ENCODE assay signal across 1 cellular context in genomic region chr18:46161721-46162421, GRCh38.
TF ChIP-seq lines count a peak whose summit lies in the region.

No MANE protein-coding gene starts in this region.

TF ChIP-seq in K562, 482 proteins besides CTCF, POLR2A, EP300 and RAD21 (continued from another document and continues in another):
- TF ChIP-seq, protein P1, sequence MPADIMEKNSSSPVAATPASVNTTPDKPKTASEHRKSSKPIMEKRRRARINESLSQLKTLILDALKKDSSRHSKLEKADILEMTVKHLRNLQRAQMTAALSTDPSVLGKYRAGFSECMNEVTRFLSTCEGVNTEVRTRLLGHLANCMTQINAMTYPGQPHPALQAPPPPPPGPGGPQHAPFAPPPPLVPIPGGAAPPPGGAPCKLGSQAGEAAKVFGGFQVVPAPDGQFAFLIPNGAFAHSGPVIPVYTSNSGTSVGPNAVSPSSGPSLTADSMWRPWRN (IDR thresholded peaks at IDR 0.05; ENCODE audit: low read depth), result no peak
- TF ChIP-seq HIVEP1 (CRISPR knock-in tag; IDR thresholded peaks at IDR 0.05) (peak; percentile 97), POLR2AphosphoS5 (IDR thresholded peaks at IDR 0.05; ENCODE audit: control insufficient read depth, insufficient read depth, low read depth, low read length) (no peak), GMEB1 (CRISPR knock-in tag; IDR thresholded peaks at IDR 0.05) (peak; percentile 70), HDAC3 (IDR thresholded peaks at IDR 0.05; ENCODE audit: borderline replicate concordance, partially characterized antibody) (no peak), ETS2 (tag; IDR thresholded peaks at IDR 0.05; ENCODE audit: borderline replicate concordance, poor library complexity, severe bottlenecking) (peak; percentile 77), POLR3A (IDR thresholded peaks at IDR 0.05; ENCODE audit: borderline replicate concordance, extremely low read depth, insufficient read depth, insufficient read length) (no peak), ATF1 (CRISPR knock-in tag; IDR thresholded peaks at IDR 0.05) (no peak), ATF1 (tag; IDR thresholded peaks at IDR 0.05) (no peak), RBFOX2 (IDR thresholded peaks at IDR 0.05; ENCODE audit: low read depth, low read length) (no peak), CCNT2 (IDR thresholded peaks at IDR 0.05; ENCODE audit: borderline replicate concordance, extremely low read depth, insufficient read length, low read depth, low read length) (no peak), NCOA4 (IDR thresholded peaks at IDR 0.05; ENCODE audit: partially characterized antibody) (no peak), KDM5B (IDR thresholded peaks at IDR 0.05; ENCODE audit: insufficient replicate concordance, low read depth, low read length) (no peak), MLLT1 (IDR thresholded peaks at IDR 0.05) (no peak), POLR2B (IDR thresholded peaks at IDR 0.05; ENCODE audit: low read depth, partially characterized antibody) (no peak), BMI1 (IDR thresholded peaks at IDR 0.05; ENCODE audit: low read length) (no peak), PKNOX1 (IDR thresholded peaks at IDR 0.05) (no peak), STAT5A (IDR thresholded peaks at IDR 0.05; ENCODE audit: borderline replicate concordance, low read length) (no peak), KLF10 (CRISPR knock-in tag; IDR thresholded peaks at IDR 0.05) (no peak), NFE2 (IDR thresholded peaks at IDR 0.05; ENCODE audit: low read depth) (no peak), SRSF9 (IDR thresholded peaks at IDR 0.05; ENCODE audit: borderline replicate concordance, low read depth, low read length) (no peak), ZNF232 (CRISPR knock-in tag; IDR thresholded peaks at IDR 0.05) (no peak), KDM4B (IDR thresholded peaks at IDR 0.05; ENCODE audit: borderline replicate concordance in 2 of 2, low read depth in 1 of 2) (no peak), ZKSCAN8 (CRISPR knock-in tag; IDR thresholded peaks at IDR 0.05) (peak; percentile 91), NR4A1 (CRISPR knock-in tag; IDR thresholded peaks at IDR 0.05) (peak; percentile 96), NR4A1 (tag; IDR thresholded peaks at IDR 0.05) (peak; percentile 99), SMAD1 (IDR thresholded peaks at IDR 0.05; ENCODE audit: low read depth, low read length, partially characterized antibody) (no peak), PHF20 (IDR thresholded peaks at IDR 0.05; ENCODE audit: partially characterized antibody) (no peak), ARID2 (IDR thresholded peaks at IDR 0.05) (no peak), BRD9 (IDR thresholded peaks at IDR 0.05; ENCODE audit: low read depth, partially characterized antibody) (no peak), TAF7 (tag; IDR thresholded peaks at IDR 0.05) (peak; percentile 90), SPI1 (IDR thresholded peaks at IDR 0.05; ENCODE audit: borderline replicate concordance, low read depth, low read length) (no peak), BACH1 (tag; IDR thresholded peaks at IDR 0.05) (peak; percentile 93), HDAC6 (IDR thresholded peaks at IDR 0.05; ENCODE audit: low read depth, low read length) (no peak), NFIC (IDR thresholded peaks at IDR 0.05) (no peak), ZNF24 (IDR thresholded peaks at IDR 0.05) (no peak), RB1 (IDR thresholded peaks at IDR 0.05; ENCODE audit: low read depth) (no peak), LARP7 (IDR thresholded peaks at IDR 0.05) (no peak), MAFG (tag; conservative IDR thresholded peaks at IDR 0.05) (peak; percentile 22; the same call in 1 of the 2 replicates), CHD7 (IDR thresholded peaks at IDR 0.05; ENCODE audit: low read depth, low read length) (no peak), ZNF133 (CRISPR knock-in tag; IDR thresholded peaks at IDR 0.05) (peak; percentile 95), MED1 (CRISPR knock-in tag; IDR thresholded peaks at IDR 0.05; ENCODE audit: borderline replicate concordance) (no peak), ZNF280B (CRISPR knock-in tag; IDR thresholded peaks at IDR 0.05) (no peak), HCFC1 (IDR thresholded peaks at IDR 0.05; ENCODE audit: low read depth, low read length) (no peak), BHLHE40 (IDR thresholded peaks at IDR 0.05; ENCODE audit: low read length) (no peak), BRF1 (IDR thresholded peaks at IDR 0.05; ENCODE audit: borderline replicate concordance, extremely low read depth, insufficient read length) (no peak), NONO (IDR thresholded peaks at IDR 0.05; ENCODE audit: low read depth in 2 of 2, low read length in 1 of 2) (no peak), GTF2B (IDR thresholded peaks at IDR 0.05; ENCODE audit: extremely low read depth, insufficient read length) (no peak), NR2C2 (CRISPR knock-in tag; IDR thresholded peaks at IDR 0.05) (no peak), NR2C2 (tag; IDR thresholded peaks at IDR 0.05) (peak; percentile 76), ZC3H4 (CRISPR knock-in tag; IDR thresholded peaks at IDR 0.05; ENCODE audit: borderline replicate concordance) (no peak), KDM1A (IDR thresholded peaks at IDR 0.05) (no peak), GATAD2B (IDR thresholded peaks at IDR 0.05; ENCODE audit: borderline replicate concordance) (no peak), DMBX1 (CRISPR knock-in tag; IDR thresholded peaks at IDR 0.05; ENCODE audit: borderline replicate concordance) (peak; percentile 98), CXXC5 (CRISPR knock-in tag; IDR thresholded peaks at IDR 0.05) (peak; percentile 86)
